Comparison of ENCODE assay signal across 21 cellular contexts in genomic region chr19:46065486-46065885, GRCh38. TPM values are rescaled to one million over a fixed set of nuclear protein-coding genes. Genes with fewer than 3 reads are reported as not detected.
DNase-seq lines count a peak whose midpoint lies in the region; ATAC-seq and TF ChIP-seq lines count a peak whose summit lies in the region.
"Had no signal": no experiment of that assay in that cellular context is flagged by ENCODE, and none has a peak within 500 bp of the region (broad histone marks: within the 10 kb centered on the region; RNA-seq: fewer than 3 reads in every experiment).

No MANE protein-coding gene starts in this region.

- H3K4me1 ChIP-seq in spleen = no peaks in the 10 kb centered on the region
- H3K4me1 ChIP-seq in esophagus squamous epithelium = peaks cover 0 to 42% (median 9%) of the 10 kb centered on the region in 3 donors
- H3K4me1 ChIP-seq: heart left ventricle, psoas muscle, uterus had no signal

- ATAC-seq in HG03521 (IDR thresholded peaks at IDR 0.05; ENCODE audit: unreplicated experiment) = no peak
- ATAC-seq: heart left ventricle, psoas muscle had no signal

- TF ChIP-seq POLR2A in spleen (IDR thresholded peaks at IDR 0.05) (no peak), esophagus squamous epithelium (IDR thresholded peaks at IDR 0.05) (no peak)

- intact Hi-C loops in spleen (cut with DNase I; ENCODE audit: low total_unique reads) (no loop called here), esophagus squamous epithelium (cut with DNase I) (no loop called here)

- H3K36me3 ChIP-seq in spleen (no peaks in the 10 kb centered on the region), esophagus squamous epithelium (no peaks in the 10 kb centered on the region)
- H3K36me3 ChIP-seq: heart left ventricle, uterus had no signal

- H3K9me3 ChIP-seq in spleen = peaks cover 0 to 16% (median 10%) of the 10 kb centered on the region in 8 donors
- peaks cover 0 to 8% (median 0%) of the 10 kb centered on the region in 3 donors for H3K9me3 ChIP-seq in esophagus squamous epithelium
- H3K9me3 ChIP-seq: psoas muscle, uterus had no signal

- H3K27ac ChIP-seq in spleen (no peak overlapping the region), esophagus squamous epithelium (no peak overlapping the region)
- H3K27ac ChIP-seq: heart left ventricle, psoas muscle, uterus had no signal

- TF ChIP-seq CTCF in AG10803 (conservative IDR thresholded peaks at IDR 0.05; ENCODE audit: low read length) = no peak
- no peak for TF ChIP-seq CTCF in astrocyte of the cerebellum (IDR thresholded peaks at IDR 0.05; ENCODE audit: low read depth, low read length, missing control alignments)
- TF ChIP-seq CTCF in fibroblast of villous mesenchyme (IDR thresholded peaks at IDR 0.05; ENCODE audit: insufficient read depth, low read depth, low read length) = no peak
- TF ChIP-seq CTCF in spleen (IDR thresholded peaks at IDR 0.05 in 8 of 11, conservative IDR thresholded peaks at IDR 0.05 in 3 of 11) = no peak
- TF ChIP-seq CTCF in esophagus squamous epithelium (IDR thresholded peaks at IDR 0.05) = no peak

- in situ Hi-C loops in astrocyte of the cerebellum (cut with HindIII; ENCODE audit: low sequenced_read_pairs) = no loop called here

- H3K4me3 ChIP-seq in AG10803 (ENCODE audit: low read length) (no peak overlapping the region), astrocyte of the cerebellum (ENCODE audit: low read depth, low read length) (no peak overlapping the region), fibroblast of villous mesenchyme (ENCODE audit: low read depth, low read length) (no peak overlapping the region), spleen (no peak overlapping the region), esophagus squamous epithelium (no peak overlapping the region)
- H3K4me3 ChIP-seq: heart left ventricle, psoas muscle, uterus had no signal

- DNase-seq in AG10803 (ENCODE audit: low read depth) = peak; percentile 34
- DNase-seq in LHCN-M2 (ENCODE audit: low read depth) = peak; percentile 31
- DNase-seq in astrocyte of the cerebellum (ENCODE audit: low read depth) = peak; percentile 56
- peak; percentile 26 for DNase-seq in fibroblast of villous mesenchyme (ENCODE audit: low read depth)
- DNase-seq in NCI-H2227 treated with DMSO at 0.1 percent for 48 hours (lab: John Stamatoyannopoulos, UW) = no peak
- DNase-seq in spleen = no peak
- no peak for DNase-seq in esophagus squamous epithelium (lab: John Stamatoyannopoulos, UW)
- DNase-seq: activated CD4-positive, CD25-positive, alpha-beta regulatory T cell treated with anti-CD3 and anti-CD28 coated beads, Interleukin-2, amount 50 U/mL, for 72 hours; activated effector memory CD4-positive, alpha-beta T cell treated with anti-CD3 and anti-CD28 coated beads, Interleukin-2, amount 50 U/mL, for 16 hours; COR-L47; H9; heart left ventricle; islet precursor cell; Karpas-422; nephron progenitor cell; psoas muscle; SIG-M5; stimulated activated CD4-positive, alpha-beta T cell treated with anti-CD3 and anti-CD28 coated beads, Interleukin-15, amount 100 ng/mL, for 24 hours; uterus had no signal

- WGBS in spleen, 5 donors = 61 to 91% (median 80%) methylated on average over 6 of the region's 6 CpGs
- WGBS in esophagus squamous epithelium, 2 donors = 20 to 40% methylated on average over 6 of the region's 6 CpGs

- H3K27me3 ChIP-seq in spleen (replicated peaks in 1 of 7) = peaks cover 0 to 90% (median 27%) of the 10 kb centered on the region in 7 donors
- peaks cover 0 to 71% (median 0%) of the 10 kb centered on the region in 4 donors for H3K27me3 ChIP-seq in esophagus squamous epithelium
- H3K27me3 ChIP-seq: uterus had no signal

RNA-seq across cellular contexts. Expression of gene IGFL4, which starts 24.7 kb away (rescaled TPM):
- total RNA-seq in LHCN-M2 (2014; rRNA removed) (not detected in 2 replicates), fibroblast of villous mesenchyme (not detected in 2 replicates), spleen (not detected), esophagus squamous epithelium (not detected)
- polyA plus RNA-seq in LHCN-M2 (2012) = not detected
- polyA plus RNA-seq in spleen = under 1 TPM in 2 of 3 donors, not detected in 1; 0.03 TPM
- total RNA-seq: heart left ventricle; psoas muscle; T-helper 2 cell treated with Interferon-gamma antibody and Interleukin-4, amounts not matched to agents 100 ng/mL and 5 ng/mL, for 36 hours; uterus had no signal
- polyA plus RNA-seq: heart left ventricle, psoas muscle had no signal

RNA-seq across cellular contexts. Expression of gene PGLYRP1, which starts 42.6 kb away (rescaled TPM):
- not detected in 2 replicates for total RNA-seq in LHCN-M2 (2014; rRNA removed)
- not detected for polyA plus RNA-seq in LHCN-M2 (2012)
- not detected in 2 replicates for total RNA-seq in fibroblast of villous mesenchyme
- total RNA-seq in spleen = 10 to 100 TPM in 6 of 7 donors, 1 to 10 TPM in 1; 9.1 to 97.9 (median 32.3) TPM
- 10 to 100 TPM in 1 of 3 donors, 1 to 10 TPM in 2; 2.5 to 12.7 (median 8.9) TPM for polyA plus RNA-seq in spleen
- total RNA-seq in esophagus squamous epithelium = not detected
- total RNA-seq: H9; T-helper 2 cell treated with Interferon-gamma antibody and Interleukin-4, amounts not matched to agents 100 ng/mL and 5 ng/mL, for 36 hours; uterus had no signal

RNA-seq across cellular contexts. Expression of gene IGFL3, which starts 59.0 kb away (rescaled TPM):
- 0.40 TPM in 1 of 2 replicates, not detected in the other for total RNA-seq in LHCN-M2 (2014; rRNA removed)
- polyA plus RNA-seq in LHCN-M2 (2012) = not detected
- not detected in 2 replicates for total RNA-seq in fibroblast of villous mesenchyme
- not detected for total RNA-seq in spleen
- not detected for polyA plus RNA-seq in spleen
- total RNA-seq in esophagus squamous epithelium = not detected
- total RNA-seq: H9; heart left ventricle; psoas muscle; T-helper 2 cell treated with Interferon-gamma antibody and Interleukin-4, amounts not matched to agents 100 ng/mL and 5 ng/mL, for 36 hours; uterus had no signal
- polyA plus RNA-seq: heart left ventricle, psoas muscle had no signal

Comparison
In these comparisons a context has a peak if more than half of its experiments do, and no peak if none do; other contexts are left out.
1. DNase-seq: peak in AG10803 (single experiment), LHCN-M2 (single experiment), astrocyte of the cerebellum (single experiment) and fibroblast of villous mesenchyme (single experiment); none in NCI-H2227 treated with DMSO at 0.1 percent for 48 hours (single experiment), spleen (single experiment) and esophagus squamous epithelium (single experiment).
2. RNA of gene PGLYRP1, which starts 42.6 kb away (total RNA-seq): 9.1 to 97.9 TPM in spleen; not detected in LHCN-M2, not detected in fibroblast of villous mesenchyme and not detected in esophagus squamous epithelium; every median in the first group is over 10 times any median in the second.